ENCODE assay signal across 11 cellular contexts in genomic region chr19:16581971-16582343, GRCh38. TPM values are rescaled to one million over a fixed set of nuclear protein-coding genes. Genes with fewer than 3 reads are reported as not detected.
DNase-seq lines count a peak whose midpoint lies in the region; ATAC-seq and TF ChIP-seq lines count a peak whose summit lies in the region.
"Had no signal": no experiment of that assay in that cellular context is flagged by ENCODE, and none has a peak within 500 bp of the region (broad histone marks: within the 10 kb centered on the region; RNA-seq: fewer than 3 reads in every experiment).

No MANE protein-coding gene starts in this region.

- H3K4me3 ChIP-seq in fibroblast of the aortic adventitia (ENCODE audit: low read depth, low read length) (no peak overlapping the region), skeletal muscle tissue (ENCODE audit: low read length in 3 of 3) (peak overlapping the region in 2 of 3 donors; percentile 42 to 45)

- H3K27ac ChIP-seq in skeletal muscle tissue (ENCODE audit: low read depth, low read length), result peak overlapping the region; percentile 88

- ATAC-seq in HG03469 (IDR thresholded peaks at IDR 0.05; ENCODE audit: unreplicated experiment), result no peak

- H3K9ac ChIP-seq in skeletal muscle tissue (ENCODE audit: low read depth in 1 of 3, low read length in 3 of 3), result peak overlapping the region; percentile 48 to 80 (median 54)
- H3K9ac ChIP-seq: SK-N-SH had no signal

- no peak for TF ChIP-seq CTCF in fibroblast of the aortic adventitia (IDR thresholded peaks at IDR 0.05; ENCODE audit: insufficient read depth, low read length)

- H3K9me3 ChIP-seq in skeletal muscle tissue (ENCODE audit: control insufficient read depth in 3 of 3, low read length in 3 of 3), result no peaks in the 10 kb centered on the region
- H3K9me3 ChIP-seq: SK-N-SH had no signal

- H3K36me3 ChIP-seq in skeletal muscle tissue (ENCODE audit: control insufficient read depth in 3 of 3, insufficient read depth in 3 of 3, low read length in 3 of 3), result peaks cover 10 to 13% (median 12%) of the 10 kb centered on the region in 3 donors

- POLR2A ChIA-PET in activated CD4-positive, alpha-beta memory T cell treated with anti-CD3 and anti-CD28 coated beads for 36 hours (lab: Charles Lee), result interaction anchor here (1.5 kb wide), 1 partner anchor 9 kb away, joined by 6 read pairs; no protein-coding TSS in a partner anchor

- H3K9me3 Mint-ChIP-seq in T-helper 2 cell treated with Interferon-gamma antibody and Interleukin-4, amounts not matched to agents 5 μg/mL and 100 μg/mL, for 36 hours, result no peaks in the 10 kb centered on the region
- H3K9me3 Mint-ChIP-seq in activated CD4-positive, alpha-beta memory T cell treated with anti-CD3 and anti-CD28 coated beads for 36 hours, result no peaks in the 10 kb centered on the region

- CTCF ChIA-PET in activated CD4-positive, alpha-beta memory T cell treated with anti-CD3 and anti-CD28 coated beads for 36 hours (lab: Charles Lee), result no interaction called here

- no peaks in the 10 kb centered on the region for H3K27me3 ChIP-seq in skeletal muscle tissue (ENCODE audit: control insufficient read depth in 3 of 3, insufficient read depth in 3 of 3, low read length in 3 of 3)

- peak overlapping the region; percentile 77 for H3K27ac Mint-ChIP-seq in T-helper 2 cell treated with Interferon-gamma antibody and Interleukin-4, amounts not matched to agents 5 μg/mL and 100 μg/mL, for 36 hours
- peak overlapping the region; percentile 55 for H3K27ac Mint-ChIP-seq in activated CD4-positive, alpha-beta memory T cell treated with anti-CD3 and anti-CD28 coated beads for 36 hours

- H3K4me3 Mint-ChIP-seq in T-helper 2 cell treated with Interferon-gamma antibody and Interleukin-4, amounts not matched to agents 5 μg/mL and 100 μg/mL, for 36 hours, result no peak overlapping the region
- no peak overlapping the region for H3K4me3 Mint-ChIP-seq in activated CD4-positive, alpha-beta memory T cell treated with anti-CD3 and anti-CD28 coated beads for 36 hours

- no peaks in the 10 kb centered on the region for H3K27me3 Mint-ChIP-seq in T-helper 2 cell treated with Interferon-gamma antibody and Interleukin-4, amounts not matched to agents 5 μg/mL and 100 μg/mL, for 36 hours (ENCODE audit: low read depth)
- no peaks in the 10 kb centered on the region for H3K27me3 Mint-ChIP-seq in activated CD4-positive, alpha-beta memory T cell treated with anti-CD3 and anti-CD28 coated beads for 36 hours

- peaks cover 16% of the 10 kb centered on the region for H3K36me3 Mint-ChIP-seq in T-helper 2 cell treated with Interferon-gamma antibody and Interleukin-4, amounts not matched to agents 5 μg/mL and 100 μg/mL, for 36 hours (ENCODE audit: low read depth)
- peaks cover 11% of the 10 kb centered on the region for H3K36me3 Mint-ChIP-seq in activated CD4-positive, alpha-beta memory T cell treated with anti-CD3 and anti-CD28 coated beads for 36 hours

- H3K4me1 ChIP-seq in skeletal muscle tissue (ENCODE audit: control insufficient read depth in 3 of 3, insufficient read depth in 3 of 3, low read length in 3 of 3), result peaks cover 76 to 90% (median 81%) of the 10 kb centered on the region in 3 donors

- DNase-seq in T-helper 2 cell treated with Interferon-gamma antibody and Interleukin-4, amounts not matched to agents 5 μg/mL and 100 μg/mL, for 36 hours (ENCODE audit: low spot score), result no peak
- DNase-seq in T-helper 2 cell (no peak), fibroblast of the aortic adventitia (ENCODE audit: low read depth) (peak; percentile 46), NCI-H1694 (lab: John Stamatoyannopoulos, UW) (no peak)
- DNase-seq in activated CD4-positive, alpha-beta memory T cell treated with anti-CD3 and anti-CD28 coated beads for 36 hours, result no peak
- DNase-seq in NK-92 treated with Interleukin-12 subunit alpha and Interleukin-12 subunit beta, amount 100 ng/mL, for 24 hours (lab: John Stamatoyannopoulos, UW), result no peak
- DNase-seq: midbrain, NCI-H524, SK-N-SH had no signal

- H3K4me1 Mint-ChIP-seq in T-helper 2 cell treated with Interferon-gamma antibody and Interleukin-4, amounts not matched to agents 5 μg/mL and 100 μg/mL, for 36 hours (ENCODE audit: low read depth), result peaks cover 44% of the 10 kb centered on the region
- H3K4me1 Mint-ChIP-seq in activated CD4-positive, alpha-beta memory T cell treated with anti-CD3 and anti-CD28 coated beads for 36 hours (ENCODE audit: low read depth), result peaks cover 73% of the 10 kb centered on the region

- intact Hi-C loops in activated CD4-positive, alpha-beta memory T cell treated with anti-CD3 and anti-CD28 coated beads for 36 hours (cut with micrococcal nuclease), result loop anchor here (10.0 kb wide), 1 partner anchor 747 kb away; no protein-coding TSS in a partner anchor

RNA-seq across cellular contexts. Expression of gene SLC35E1, which starts 9.7 kb away (rescaled TPM):
- 10 to 100 TPM; 42.0 to 46.0 TPM for total RNA-seq in activated CD4-positive, alpha-beta memory T cell treated with anti-CD3 and anti-CD28 coated beads for 36 hours
- 30.4 and 32.0 TPM in 2 replicates for total RNA-seq in fibroblast of the aortic adventitia (ENCODE audit: low replicate concordance)
- 16.2 TPM for total RNA-seq in skeletal muscle tissue

RNA-seq across cellular contexts. Expression of gene CHERP, which starts 39.7 kb away (rescaled TPM):
- 10 to 100 TPM; 50.8 TPM for total RNA-seq in activated CD4-positive, alpha-beta memory T cell treated with anti-CD3 and anti-CD28 coated beads for 36 hours
- total RNA-seq in fibroblast of the aortic adventitia (ENCODE audit: low replicate concordance), result 5.6 and 8.0 TPM in 2 replicates
- total RNA-seq in skeletal muscle tissue, result 7.3 TPM

RNA-seq across cellular contexts. Expression of gene MED26, which starts 46.0 kb away (rescaled TPM):
- 10 to 100 TPM; 12.0 to 14.5 TPM for total RNA-seq in activated CD4-positive, alpha-beta memory T cell treated with anti-CD3 and anti-CD28 coated beads for 36 hours
- total RNA-seq in fibroblast of the aortic adventitia (ENCODE audit: low replicate concordance), result 4.2 and 7.1 TPM in 2 replicates
- 2.6 TPM for total RNA-seq in skeletal muscle tissue
